Comparison of ENCODE assay signal across 20 cellular contexts in the genomic region with DNA sequence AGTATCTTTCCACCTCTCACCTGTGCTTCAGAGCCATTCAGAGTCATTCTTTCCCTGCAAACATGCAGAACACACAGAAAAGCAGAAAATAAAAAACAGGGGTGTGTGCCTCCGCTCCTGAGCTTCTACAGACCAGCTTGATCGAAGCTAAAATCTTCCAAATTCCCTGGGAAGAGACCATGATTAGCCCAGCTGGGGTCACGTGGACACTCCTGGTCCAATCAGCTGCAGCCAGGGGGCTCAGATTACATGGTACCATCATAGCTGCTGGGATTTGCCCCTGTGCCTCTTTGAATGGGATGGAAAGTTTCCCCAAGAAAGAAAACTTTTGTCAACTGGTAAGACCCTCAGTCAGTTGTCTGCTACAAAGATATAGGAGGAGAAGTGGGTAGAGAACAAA.
DNase-seq lines count a peak whose midpoint lies in the region; ATAC-seq, FAIRE-seq and TF ChIP-seq lines count a peak whose summit lies in the region.
"Had no signal": no experiment of that assay in that cellular context is flagged by ENCODE, and none has a peak within 500 bp of the region (broad histone marks: within the 10 kb centered on the region; RNA-seq: fewer than 3 reads in every experiment).

No MANE protein-coding gene starts in this region.

- POLR2A ChIA-PET in K562 (lab: Yijun Ruan, JAX): interaction anchor here (0.6 kb wide), 1 partner anchor 1707 kb away, joined by 4 read pairs; no protein-coding TSS in a partner anchor

- BruUV-seq in K562 (replicated peaks; lab: Mats Ljungman, UMichigan): no TSS peak

- CTCF ChIA-PET in K562 (lab: Yijun Ruan, JAX; ENCODE audit: low intra/inter-chr PET ratio): no interaction called here

- no peaks in the 10 kb centered on the region for H3K79me2 ChIP-seq in K562 (ENCODE audit: control insufficient read depth, insufficient read depth, low read length)

- H3K4me3 ChIP-seq in K562 (no peak overlapping the region), testis (no peak overlapping the region)
- H3K4me3 ChIP-seq: BLaER1 treated with 17β-estradiol and CSF1 and Interleukin-3, amounts not matched to agents 10 nM and 100 nM; GM12878; GM23338; HAP-1 had no signal

- H3K9me3 ChIP-seq in K562 (replicated peaks; ENCODE audit: control insufficient read depth, insufficient read depth, low read depth, low read length): no peaks in the 10 kb centered on the region
- no peaks in the 10 kb centered on the region for H3K9me3 ChIP-seq in testis
- H3K9me3 ChIP-seq: BE2C, HAP-1 had no signal

- H3K36me3 ChIP-seq in K562 (ENCODE audit: control insufficient read depth, insufficient read depth, low read length) (no peaks in the 10 kb centered on the region), testis (ENCODE audit: low read depth, missing control alignments) (no peaks in the 10 kb centered on the region)
- H3K36me3 ChIP-seq: BE2C; BLaER1 treated with 17β-estradiol and CSF1 and Interleukin-3, amounts not matched to agents 10 nM and 100 nM; HAP-1 had no signal

- TF ChIP-seq RAD21 in K562 (CRISPR knock-in tag; conservative IDR thresholded peaks at IDR 0.05 in 1 of 2, IDR thresholded peaks at IDR 0.05 in 1 of 2): no peak

- ATAC-seq in K562: no peak
- no peak for ATAC-seq in GM18868 (IDR thresholded peaks at IDR 0.05; ENCODE audit: unreplicated experiment)
- ATAC-seq: GM12878, GM23338 had no signal

- in situ Hi-C loops in K562 (cut with MboI): no loop called here

- intact Hi-C loops in K562 (cut with micrococcal nuclease) (no loop called here), testis (cut with DNase I; ENCODE audit: low total_unique reads) (no loop called here)

- H2AFZ ChIP-seq in K562 (ENCODE audit: low read depth, low read length): no peak overlapping the region
- H2AFZ ChIP-seq: GM23338 had no signal

- 3% methylated on average over 3 of the region's 3 CpGs for WGBS in K562 (ENCODE audit: insufficient coverage, low coverage, missing lambda C conversion rate)
- WGBS in testis, 2 donors: 54 to 71% methylated on average over 3 of the region's 3 CpGs

- no peak overlapping the region for H3K4me2 ChIP-seq in K562 (ENCODE audit: insufficient read depth, low read length)
- H3K4me2 ChIP-seq: BLaER1 treated with 17β-estradiol and CSF1 and Interleukin-3, amounts not matched to agents 10 nM and 100 nM; GM23338 had no signal

- H3K9me1 ChIP-seq in K562 (ENCODE audit: control insufficient read depth, insufficient read depth, low read length): no peaks in the 10 kb centered on the region

- H3K27me3 ChIP-seq in K562 (ENCODE audit: control insufficient read depth in 2 of 2, insufficient read depth in 2 of 2, low read length in 2 of 2) (no peaks in the 10 kb centered on the region; a peak in 1 of 5 replicates), testis (no peaks in the 10 kb centered on the region)
- H3K27me3 ChIP-seq: BE2C; BLaER1 treated with 17β-estradiol and CSF1 and Interleukin-3, amounts not matched to agents 10 nM and 100 nM had no signal

- DNase-seq in Daoy (ENCODE audit: low read depth): peak; percentile 4
- peak; percentile 3 to 74 (median 68) for DNase-seq in K562 (ENCODE audit: extremely low read depth in 1 of 4, low spot score in 3 of 4)
- peak; percentile 17 for DNase-seq in iPS-NIHi11 (ENCODE audit: low spot score)
- DNase-seq in testis: peak; percentile 35
- DNase-seq in NCI-H526 treated with DMSO at 0.1 percent for 48 hours (lab: John Stamatoyannopoulos, UW): no peak
- DNase-seq in NCI-H446 treated with DMSO at 0.1 percent for 48 hours (lab: John Stamatoyannopoulos, UW): no peak
- DNase-seq: AML-193; BE2C; CD4-positive, alpha-beta T cell; CD8-positive, alpha-beta memory T cell; DMS 273 treated with DMSO at 0.1 percent for 48 hours; DMS79 treated with DMSO at 0.1 percent for 48 hours; HFFc6 had no signal

- TF ChIP-seq CTCF in K562 (IDR thresholded peaks at IDR 0.05 in 2 of 3, conservative IDR thresholded peaks at IDR 0.05 in 1 of 3; ENCODE audit: insufficient read depth in 2 of 3, low read depth in 1 of 3, low read length in 3 of 3): no peak
- no peak for TF ChIP-seq CTCF in testis (IDR thresholded peaks at IDR 0.05)

- TF ChIP-seq EP300 in K562 (IDR thresholded peaks at IDR 0.05; ENCODE audit: low read length): no peak

- H3K4me1 ChIP-seq in K562 (replicated peaks in 1 of 2; ENCODE audit: control insufficient read depth in 2 of 2, insufficient read depth in 2 of 2, low read length in 2 of 2): no peaks in the 10 kb centered on the region
- H3K4me1 ChIP-seq in testis: no peaks in the 10 kb centered on the region
- H3K4me1 ChIP-seq: BE2C, HAP-1 had no signal

- TF ChIP-seq POLR2A in K562 (conservative IDR thresholded peaks at IDR 0.05) (no peak), testis (IDR thresholded peaks at IDR 0.05) (no peak)

- H4K20me1 ChIP-seq in K562 (replicated peaks; ENCODE audit: control insufficient read depth, insufficient read depth, low read length): no peaks in the 10 kb centered on the region
- H4K20me1 ChIP-seq: BLaER1 treated with 17β-estradiol and CSF1 and Interleukin-3, amounts not matched to agents 10 nM and 100 nM had no signal

- no peak overlapping the region for H3K27ac ChIP-seq in K562 (ENCODE audit: extremely low read depth, low read depth, low read length)
- no peak overlapping the region for H3K27ac ChIP-seq in testis
- H3K27ac ChIP-seq: BLaER1 treated with 17β-estradiol and CSF1 and Interleukin-3, amounts not matched to agents 10 nM and 100 nM had no signal

- no peak for FAIRE-seq in K562 (lab: Jason Lieb, UNC)
- FAIRE-seq: D721Med, G401.6, GM12878 had no signal

- H3K9ac ChIP-seq in K562 (ENCODE audit: insufficient read depth in 1 of 2, low read depth in 2 of 2, low read length in 2 of 2): no peak overlapping the region
- H3K9ac ChIP-seq: BLaER1 treated with 17β-estradiol and CSF1 and Interleukin-3, amounts not matched to agents 10 nM and 100 nM had no signal

TF ChIP-seq in K562, 482 proteins besides CTCF, POLR2A, EP300 and RAD21 (continues in another document):
- TF ChIP-seq ZNF280A (IDR thresholded peaks at IDR 0.05; ENCODE audit: low read depth, partially characterized antibody) (no peak), TAF9B (IDR thresholded peaks at IDR 0.05; ENCODE audit: partially characterized antibody) (no peak), ZNF23 (CRISPR knock-in tag; IDR thresholded peaks at IDR 0.05) (no peak), RAD51 (IDR thresholded peaks at IDR 0.05; ENCODE audit: borderline replicate concordance, low read depth) (peak; percentile 44; the same call in 1 of the 2 replicates), MTA2 (IDR thresholded peaks at IDR 0.05; ENCODE audit: low read depth) (no peak), SMARCA5 (IDR thresholded peaks at IDR 0.05) (no peak), KAT7 (CRISPR knock-in tag; IDR thresholded peaks at IDR 0.05; ENCODE audit: borderline replicate concordance) (no peak), ZNF507 (tag; conservative IDR thresholded peaks at IDR 0.05) (no peak)
- TF ChIP-seq, protein P1, sequence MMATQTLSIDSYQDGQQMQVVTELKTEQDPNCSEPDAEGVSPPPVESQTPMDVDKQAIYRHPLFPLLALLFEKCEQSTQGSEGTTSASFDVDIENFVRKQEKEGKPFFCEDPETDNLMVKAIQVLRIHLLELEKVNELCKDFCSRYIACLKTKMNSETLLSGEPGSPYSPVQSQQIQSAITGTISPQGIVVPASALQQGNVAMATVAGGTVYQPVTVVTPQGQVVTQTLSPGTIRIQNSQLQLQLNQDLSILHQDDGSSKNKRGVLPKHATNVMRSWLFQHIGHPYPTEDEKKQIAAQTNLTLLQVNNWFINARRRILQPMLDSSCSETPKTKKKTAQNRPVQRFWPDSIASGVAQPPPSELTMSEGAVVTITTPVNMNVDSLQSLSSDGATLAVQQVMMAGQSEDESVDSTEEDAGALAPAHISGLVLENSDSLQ (IDR thresholded peaks at IDR 0.05): no peak
- TF ChIP-seq, protein P2, sequence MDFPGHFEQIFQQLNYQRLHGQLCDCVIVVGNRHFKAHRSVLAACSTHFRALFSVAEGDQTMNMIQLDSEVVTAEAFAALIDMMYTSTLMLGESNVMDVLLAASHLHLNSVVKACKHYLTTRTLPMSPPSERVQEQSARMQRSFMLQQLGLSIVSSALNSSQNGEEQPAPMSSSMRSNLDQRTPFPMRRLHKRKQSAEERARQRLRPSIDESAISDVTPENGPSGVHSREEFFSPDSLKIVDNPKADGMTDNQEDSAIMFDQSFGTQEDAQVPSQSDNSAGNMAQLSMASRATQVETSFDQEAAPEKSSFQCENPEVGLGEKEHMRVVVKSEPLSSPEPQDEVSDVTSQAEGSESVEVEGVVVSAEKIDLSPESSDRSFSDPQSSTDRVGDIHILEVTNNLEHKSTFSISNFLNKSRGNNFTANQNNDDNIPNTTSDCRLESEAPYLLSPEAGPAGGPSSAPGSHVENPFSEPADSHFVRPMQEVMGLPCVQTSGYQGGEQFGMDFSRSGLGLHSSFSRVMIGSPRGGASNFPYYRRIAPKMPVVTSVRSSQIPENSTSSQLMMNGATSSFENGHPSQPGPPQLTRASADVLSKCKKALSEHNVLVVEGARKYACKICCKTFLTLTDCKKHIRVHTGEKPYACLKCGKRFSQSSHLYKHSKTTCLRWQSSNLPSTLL (IDR thresholded peaks at IDR 0.05): no peak

Comparison
In these comparisons a context has a peak if more than half of its experiments do, and no peak if none do; other contexts are left out.
1. DNase-seq: peak in Daoy (single experiment), K562 (4 of 4), iPS-NIHi11 (single experiment) and testis (single experiment); none in NCI-H526 treated with DMSO at 0.1 percent for 48 hours (single experiment) and NCI-H446 treated with DMSO at 0.1 percent for 48 hours (single experiment).